ENCODE assay signal across 23 cellular contexts in the genomic region with DNA sequence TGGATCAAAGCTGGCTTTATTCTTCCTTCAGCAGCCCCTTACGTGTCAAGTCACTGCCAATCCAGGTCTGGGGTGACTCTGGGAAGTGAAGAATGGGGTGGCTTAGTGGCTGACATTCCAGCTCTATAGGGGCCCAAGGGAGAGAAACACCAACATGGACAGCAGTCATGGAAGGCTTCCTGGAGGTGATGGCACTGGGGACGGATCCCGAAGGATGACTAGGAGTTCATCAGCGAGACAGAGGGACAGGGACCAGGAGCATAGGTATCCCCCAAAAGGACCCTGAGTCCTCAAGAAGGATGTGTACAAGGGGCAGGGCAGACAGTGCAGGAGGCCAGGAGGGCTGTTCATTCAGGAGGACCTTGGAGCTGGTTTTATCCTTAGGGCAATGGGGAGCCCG.
DNase-seq lines count a peak whose midpoint lies in the region; ATAC-seq, FAIRE-seq and TF ChIP-seq lines count a peak whose summit lies in the region.
"Had no signal": no experiment of that assay in that cellular context is flagged by ENCODE, and none has a peak within 500 bp of the region (broad histone marks: within the 10 kb centered on the region; RNA-seq: fewer than 3 reads in every experiment).

No MANE protein-coding gene starts in this region.

- H3K4me3 Mint-ChIP-seq in activated T-helper 17 cell treated with anti-CD3 and anti-CD28 coated beads, Interleukin-2, amount 50 U/mL, for 72 hours = no peak overlapping the region
- peak overlapping the region; percentile 56 for H3K4me3 Mint-ChIP-seq in endothelial cell (ENCODE audit: unreplicated experiment)
- H3K4me3 Mint-ChIP-seq in stimulated activated effector memory CD8-positive, alpha-beta T cell treated with anti-CD3 and anti-CD28 coated beads, Interleukin-12 subunit alpha, Interleukin-12 subunit beta, amount 100 ng/mL, for 72 hours = no peak overlapping the region
- H3K4me3 Mint-ChIP-seq: B cell; CD8-positive, alpha-beta memory T cell; GM23338; HFFc6 had no signal

- DNase-seq in A549 (ENCODE audit: low read depth in 1 of 2, low spot score in 1 of 2) = no peak
- no peak for DNase-seq in endothelial cell (ENCODE audit: low spot score)
- DNase-seq in stimulated activated effector memory CD8-positive, alpha-beta T cell treated with anti-CD3 and anti-CD28 coated beads, Interleukin-12 subunit alpha, Interleukin-12 subunit beta, amount 100 ng/mL, for 72 hours (ENCODE audit: low spot score in 2 of 2) = no peak
- no peak for DNase-seq in stomach
- DNase-seq in stimulated activated naive CD4-positive, alpha-beta T cell treated with Interleukin-2 at 50 U/mL for 16 hours (lab: John Stamatoyannopoulos, UW) = no peak
- no peak for DNase-seq in kidney
- DNase-seq: 8988T; CD8-positive, alpha-beta memory T cell; COR-L47; DMS 273 treated with DMSO at 0.1 percent for 48 hours; DMS53; DND-41; EL; HCEC 1CT; HFFc6 had no signal

- no peak for TF ChIP-seq EP300 in A549 (IDR thresholded peaks at IDR 0.05)
- no peak for TF ChIP-seq EP300 in stomach (IDR thresholded peaks at IDR 0.05)

- no peak for ATAC-seq in A549
- ATAC-seq in activated T-helper 17 cell treated with anti-CD3 and anti-CD28 coated beads, Interleukin-2, amount 50 U/mL, for 72 hours (replicated peaks) = no peak
- ATAC-seq in stimulated activated effector memory CD8-positive, alpha-beta T cell treated with anti-CD3 and anti-CD28 coated beads, Interleukin-12 subunit alpha, Interleukin-12 subunit beta, amount 100 ng/mL, for 72 hours = no peak

- H3K4me1 Mint-ChIP-seq in activated T-helper 17 cell treated with anti-CD3 and anti-CD28 coated beads, Interleukin-2, amount 50 U/mL, for 72 hours = peaks cover 18% of the 10 kb centered on the region
- H3K4me1 Mint-ChIP-seq in endothelial cell (ENCODE audit: unreplicated experiment) = no peaks in the 10 kb centered on the region
- H3K4me1 Mint-ChIP-seq in stimulated activated effector memory CD8-positive, alpha-beta T cell treated with anti-CD3 and anti-CD28 coated beads, Interleukin-12 subunit alpha, Interleukin-12 subunit beta, amount 100 ng/mL, for 72 hours = peaks cover 37% of the 10 kb centered on the region
- H3K4me1 Mint-ChIP-seq: GM23338 had no signal

- no peaks in the 10 kb centered on the region for H3K4me1 ChIP-seq in A549
- no peaks in the 10 kb centered on the region for H3K4me1 ChIP-seq in stomach
- no peaks in the 10 kb centered on the region for H3K4me1 ChIP-seq in kidney (ENCODE audit: control insufficient read depth in 1 of 2, insufficient read depth in 1 of 2, low read depth in 1 of 2, low read length in 2 of 2)

- H3K27ac ChIP-seq in A549 (no peak overlapping the region), stomach (no peak overlapping the region), kidney (ENCODE audit: low read depth in 2 of 2, low read length in 2 of 2) (no peak overlapping the region)
- H3K27ac ChIP-seq: BLaER1 treated with 17β-estradiol and CSF1 and Interleukin-3, amounts not matched to agents 10 nM and 100 nM; HL-60 had no signal

- no peak for TF ChIP-seq RAD21 in A549 (conservative IDR thresholded peaks at IDR 0.05 in 1 of 2, IDR thresholded peaks at IDR 0.05 in 1 of 2)

- H3K4me2 ChIP-seq in A549 = no peak overlapping the region
- H3K4me2 ChIP-seq: BLaER1 treated with 17β-estradiol and CSF1 and Interleukin-3, amounts not matched to agents 10 nM and 100 nM; GM23338 had no signal

- FAIRE-seq in A549 (lab: Jason Lieb, UNC) = no peak
- FAIRE-seq in kidney (lab: Jason Lieb, UNC) = no peak
- FAIRE-seq: GM12891, GM18507, H54 had no signal

- WGBS in A549 (ENCODE audit: missing lambda C conversion rate) = 61% methylated on average over 4 of the region's 5 CpGs
- 86 to 98% (median 89%) methylated on average over 5 of the region's 5 CpGs for WGBS in stomach, 5 donors

- TF ChIP-seq POLR2A in A549 (IDR thresholded peaks at IDR 0.05; ENCODE audit: low read length) = no peak
- TF ChIP-seq POLR2A in stomach (IDR thresholded peaks at IDR 0.05) = no peak

- TF ChIP-seq CTCF in A549 (IDR thresholded peaks at IDR 0.05) (no peak), endothelial cell (IDR thresholded peaks at IDR 0.05; ENCODE audit: unreplicated experiment) (no peak), stomach (IDR thresholded peaks at IDR 0.05) (no peak), kidney (IDR thresholded peaks at IDR 0.05; ENCODE audit: borderline replicate concordance, extremely low read depth, insufficient read depth) (no peak)

- H3K9me3 ChIP-seq in A549 (no peaks in the 10 kb centered on the region), stomach (peaks cover 0 to 8% (median 8%) of the 10 kb centered on the region in 4 donors), kidney (ENCODE audit: control insufficient read depth in 1 of 2, low read length in 2 of 2) (no peaks in the 10 kb centered on the region)
- H3K9me3 ChIP-seq: BLaER1 treated with 17β-estradiol and CSF1 and Interleukin-3, amounts not matched to agents 10 nM and 100 nM had no signal

- no peaks in the 10 kb centered on the region for H3K36me3 Mint-ChIP-seq in activated T-helper 17 cell treated with anti-CD3 and anti-CD28 coated beads, Interleukin-2, amount 50 U/mL, for 72 hours (ENCODE audit: low read depth)
- no peaks in the 10 kb centered on the region for H3K36me3 Mint-ChIP-seq in endothelial cell (ENCODE audit: low read depth, unreplicated experiment)
- H3K36me3 Mint-ChIP-seq in stimulated activated effector memory CD8-positive, alpha-beta T cell treated with anti-CD3 and anti-CD28 coated beads, Interleukin-12 subunit alpha, Interleukin-12 subunit beta, amount 100 ng/mL, for 72 hours = no peaks in the 10 kb centered on the region

- H3K9me3 Mint-ChIP-seq in activated T-helper 17 cell treated with anti-CD3 and anti-CD28 coated beads, Interleukin-2, amount 50 U/mL, for 72 hours = no peaks in the 10 kb centered on the region
- no peaks in the 10 kb centered on the region for H3K9me3 Mint-ChIP-seq in endothelial cell (ENCODE audit: unreplicated experiment)
- H3K9me3 Mint-ChIP-seq in stimulated activated effector memory CD8-positive, alpha-beta T cell treated with anti-CD3 and anti-CD28 coated beads, Interleukin-12 subunit alpha, Interleukin-12 subunit beta, amount 100 ng/mL, for 72 hours = no peaks in the 10 kb centered on the region
- H3K9me3 Mint-ChIP-seq: CD8-positive, alpha-beta memory T cell; GM23338; HFFc6 had no signal

- H3K27ac Mint-ChIP-seq in activated T-helper 17 cell treated with anti-CD3 and anti-CD28 coated beads, Interleukin-2, amount 50 U/mL, for 72 hours = peak overlapping the region; percentile 38
- no peak overlapping the region for H3K27ac Mint-ChIP-seq in endothelial cell (ENCODE audit: unreplicated experiment)
- peak overlapping the region; percentile 8 for H3K27ac Mint-ChIP-seq in stimulated activated effector memory CD8-positive, alpha-beta T cell treated with anti-CD3 and anti-CD28 coated beads, Interleukin-12 subunit alpha, Interleukin-12 subunit beta, amount 100 ng/mL, for 72 hours
- H3K27ac Mint-ChIP-seq: GM23338, HFFc6 had no signal

- CTCF ChIA-PET in A549 (lab: Yijun Ruan, JAX) = interaction anchor here (0.6 to 1.7 kb wide), 2 partner anchors 17 to 636 kb away, joined by 3 to 4 read pairs; no protein-coding TSS in a partner anchor

- H3K27me3 ChIP-seq in stomach = peaks cover 0 to 60% (median 16%) of the 10 kb centered on the region in 3 donors
- H3K27me3 ChIP-seq: BLaER1 treated with 17β-estradiol and CSF1 and Interleukin-3, amounts not matched to agents 10 nM and 100 nM had no signal

- H3K36me3 ChIP-seq in stomach (no peaks in the 10 kb centered on the region), kidney (ENCODE audit: control insufficient read depth in 1 of 2, insufficient read depth in 2 of 2, low read length in 2 of 2) (no peaks in the 10 kb centered on the region)
- H3K36me3 ChIP-seq: BLaER1 treated with 17β-estradiol and CSF1 and Interleukin-3, amounts not matched to agents 10 nM and 100 nM had no signal

- no peak overlapping the region for H3K4me3 ChIP-seq in A549
- no peak overlapping the region for H3K4me3 ChIP-seq in stomach
- H3K4me3 ChIP-seq in kidney (ENCODE audit: low read length in 2 of 2) = no peak overlapping the region
- H3K4me3 ChIP-seq: BLaER1 treated with 17β-estradiol and CSF1 and Interleukin-3, amounts not matched to agents 10 nM and 100 nM; GM23338 had no signal

- no peaks in the 10 kb centered on the region for H3K27me3 Mint-ChIP-seq in activated T-helper 17 cell treated with anti-CD3 and anti-CD28 coated beads, Interleukin-2, amount 50 U/mL, for 72 hours
- H3K27me3 Mint-ChIP-seq in endothelial cell (ENCODE audit: unreplicated experiment) = peaks cover 5% of the 10 kb centered on the region

- POLR2A ChIA-PET in A549 (lab: Yijun Ruan, JAX) = no interaction called here

- no peak overlapping the region for H3K9ac ChIP-seq in kidney (ENCODE audit: low read length in 2 of 2)
- H3K9ac ChIP-seq: BLaER1 treated with 17β-estradiol and CSF1 and Interleukin-3, amounts not matched to agents 10 nM and 100 nM had no signal

- intact Hi-C loops in stomach (cut with DNase I; ENCODE audit: low total_unique reads) = no loop called here
- intact Hi-C loops in kidney (cut with DNase I) = no loop called here

TF ChIP-seq in A549, 52 proteins besides CTCF, POLR2A, EP300 and RAD21:
- TF ChIP-seq, protein P1, sequence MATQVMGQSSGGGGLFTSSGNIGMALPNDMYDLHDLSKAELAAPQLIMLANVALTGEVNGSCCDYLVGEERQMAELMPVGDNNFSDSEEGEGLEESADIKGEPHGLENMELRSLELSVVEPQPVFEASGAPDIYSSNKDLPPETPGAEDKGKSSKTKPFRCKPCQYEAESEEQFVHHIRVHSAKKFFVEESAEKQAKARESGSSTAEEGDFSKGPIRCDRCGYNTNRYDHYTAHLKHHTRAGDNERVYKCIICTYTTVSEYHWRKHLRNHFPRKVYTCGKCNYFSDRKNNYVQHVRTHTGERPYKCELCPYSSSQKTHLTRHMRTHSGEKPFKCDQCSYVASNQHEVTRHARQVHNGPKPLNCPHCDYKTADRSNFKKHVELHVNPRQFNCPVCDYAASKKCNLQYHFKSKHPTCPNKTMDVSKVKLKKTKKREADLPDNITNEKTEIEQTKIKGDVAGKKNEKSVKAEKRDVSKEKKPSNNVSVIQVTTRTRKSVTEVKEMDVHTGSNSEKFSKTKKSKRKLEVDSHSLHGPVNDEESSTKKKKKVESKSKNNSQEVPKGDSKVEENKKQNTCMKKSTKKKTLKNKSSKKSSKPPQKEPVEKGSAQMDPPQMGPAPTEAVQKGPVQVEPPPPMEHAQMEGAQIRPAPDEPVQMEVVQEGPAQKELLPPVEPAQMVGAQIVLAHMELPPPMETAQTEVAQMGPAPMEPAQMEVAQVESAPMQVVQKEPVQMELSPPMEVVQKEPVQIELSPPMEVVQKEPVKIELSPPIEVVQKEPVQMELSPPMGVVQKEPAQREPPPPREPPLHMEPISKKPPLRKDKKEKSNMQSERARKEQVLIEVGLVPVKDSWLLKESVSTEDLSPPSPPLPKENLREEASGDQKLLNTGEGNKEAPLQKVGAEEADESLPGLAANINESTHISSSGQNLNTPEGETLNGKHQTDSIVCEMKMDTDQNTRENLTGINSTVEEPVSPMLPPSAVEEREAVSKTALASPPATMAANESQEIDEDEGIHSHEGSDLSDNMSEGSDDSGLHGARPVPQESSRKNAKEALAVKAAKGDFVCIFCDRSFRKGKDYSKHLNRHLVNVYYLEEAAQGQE (IDR thresholded peaks at IDR 0.05) = no peak
- TF ChIP-seq ZFP36 (IDR thresholded peaks at IDR 0.05; ENCODE audit: borderline replicate concordance, partially characterized antibody) = peak; percentile 66
TF ChIP-seq in A549: peak in this region for 1.
